9 cellular contexts compared by ENCODE assay signal in the genomic region with DNA sequence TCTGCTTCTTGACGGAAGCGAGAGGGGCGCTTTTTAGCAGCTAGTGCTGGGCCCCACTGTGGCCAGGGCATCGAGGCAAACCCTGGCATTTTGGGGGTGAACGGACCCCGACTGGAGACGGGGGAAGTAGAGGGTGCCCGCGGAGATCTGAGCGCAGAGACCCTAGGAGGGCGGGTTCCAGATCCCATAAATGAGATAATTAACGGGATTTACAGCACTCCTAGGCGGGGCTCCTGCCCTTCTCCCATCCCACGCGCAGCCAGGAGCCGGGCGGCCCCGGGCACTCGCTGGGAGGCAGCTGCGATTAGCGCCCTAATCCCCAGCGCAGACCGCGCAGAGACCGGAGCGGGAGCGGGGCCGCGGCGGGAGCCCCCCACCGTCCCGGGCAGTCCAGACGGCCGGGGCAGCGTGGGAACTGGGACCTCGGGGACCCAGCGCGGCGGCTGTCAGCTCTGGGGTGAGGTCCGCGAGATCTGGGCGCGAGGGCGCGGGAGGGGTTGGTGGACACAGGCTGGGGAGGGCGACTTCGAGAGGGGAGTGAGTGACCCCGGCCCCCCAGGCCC. TPM values are rescaled to one million over a fixed set of nuclear protein-coding genes. Genes with fewer than 3 reads are reported as not detected.
A peak's percentile ranks its signal among the peaks of the same experiment; 100 is the strongest.
DNase-seq lines count a peak whose midpoint lies in the region; ATAC-seq and TF ChIP-seq lines count a peak whose summit lies in the region.
"Had no signal": no experiment of that assay in that cellular context is flagged by ENCODE, and none has a peak within 500 bp of the region (broad histone marks: within the 10 kb centered on the region; RNA-seq: fewer than 3 reads in every experiment).

No MANE protein-coding gene starts in this region.

- H3K4me3 Mint-ChIP-seq in T-helper 2 cell treated with Interferon-gamma antibody and Interleukin-4, amounts not matched to agents 5 μg/mL and 100 μg/mL, for 36 hours = peak overlapping the region; percentile 72

- H3K27me3 ChIP-seq in thoracic aorta (replicated peaks; ENCODE audit: insufficient read depth) = no peaks in the 10 kb centered on the region

- DNase-seq in T-helper 2 cell treated with Interferon-gamma antibody and Interleukin-4, amounts not matched to agents 5 μg/mL and 100 μg/mL, for 36 hours (ENCODE audit: low spot score) = no peak
- DNase-seq in T-helper 2 cell = no peak
- DNase-seq in astrocyte of the hippocampus (ENCODE audit: low read depth, low spot score) = peak; percentile 48
- DNase-seq in left kidney (ENCODE audit: low read depth, low spot score) = peak; percentile 74
- DNase-seq in thoracic aorta (ENCODE audit: low spot score) = no peak
- DNase-seq in NK-92 (lab: John Stamatoyannopoulos, UW; ENCODE audit: unreplicated experiment) = no peak
- DNase-seq in NCI-H2029 (lab: John Stamatoyannopoulos, UW) = no peak
- DNase-seq in COLO668 (lab: John Stamatoyannopoulos, UW; ENCODE audit: unreplicated experiment) = no peak
- DNase-seq: DND-41 had no signal

- H3K4me1 ChIP-seq in thoracic aorta (ENCODE audit: control insufficient read depth in 1 of 2, low read depth in 2 of 2) = peaks cover 19 to 50% of the 10 kb centered on the region in 2 donors

- no peak for ATAC-seq in thoracic aorta (ENCODE audit: insufficient number of reproducible peaks, low FRiP score, low read depth)

- no peaks in the 10 kb centered on the region for H3K36me3 ChIP-seq in thoracic aorta

- H3K4me1 Mint-ChIP-seq in T-helper 2 cell treated with Interferon-gamma antibody and Interleukin-4, amounts not matched to agents 5 μg/mL and 100 μg/mL, for 36 hours (ENCODE audit: low read depth) = peaks cover 28% of the 10 kb centered on the region

- no peak for TF ChIP-seq CTCF in thoracic aorta (IDR thresholded peaks at IDR 0.05)

- peak overlapping the region; percentile 37 for H3K27ac Mint-ChIP-seq in T-helper 2 cell treated with Interferon-gamma antibody and Interleukin-4, amounts not matched to agents 5 μg/mL and 100 μg/mL, for 36 hours

- peak overlapping the region; percentile 90 for H3K4me3 ChIP-seq in thoracic aorta

- H3K9me3 Mint-ChIP-seq in T-helper 2 cell treated with Interferon-gamma antibody and Interleukin-4, amounts not matched to agents 5 μg/mL and 100 μg/mL, for 36 hours = no peaks in the 10 kb centered on the region

- no peaks in the 10 kb centered on the region for H3K9me3 ChIP-seq in thoracic aorta

- H3K27me3 Mint-ChIP-seq in T-helper 2 cell treated with Interferon-gamma antibody and Interleukin-4, amounts not matched to agents 5 μg/mL and 100 μg/mL, for 36 hours (ENCODE audit: low read depth) = peaks cover 59% of the 10 kb centered on the region

- peak overlapping the region; percentile 55 to 89 for H3K27ac ChIP-seq in thoracic aorta

- peaks cover 3% of the 10 kb centered on the region for H3K36me3 Mint-ChIP-seq in T-helper 2 cell treated with Interferon-gamma antibody and Interleukin-4, amounts not matched to agents 5 μg/mL and 100 μg/mL, for 36 hours (ENCODE audit: low read depth)

RNA-seq across cellular contexts. Expression of a gene that starts 0.7 kb away (rescaled TPM):
- 100 to 1,000 TPM in 1 of 2 donors, 10 to 100 TPM in 1; 46.3 to 103 TPM for total RNA-seq in thoracic aorta

Comparison
In these comparisons a context has a peak if more than half of its experiments do, and no peak if none do; other contexts are left out.
1. DNase-seq: peak in astrocyte of the hippocampus (single experiment) and left kidney (single experiment); none in T-helper 2 cell treated with Interferon-gamma antibody and Interleukin-4, amounts not matched to agents 5 μg/mL and 100 μg/mL, for 36 hours (single experiment), T-helper 2 cell (0 of 5), thoracic aorta (single experiment), NK-92 (single experiment), NCI-H2029 (single experiment) and COLO668 (single experiment).